Comparison of ENCODE assay signal across 21 cellular contexts in genomic region chr10:523925-524324, GRCh38.
"Had no signal": no experiment of that assay in that cellular context is flagged by ENCODE, and none has a peak within 500 bp of the region (broad histone marks: within the 10 kb centered on the region; RNA-seq: fewer than 3 reads in every experiment).

No MANE protein-coding gene starts in this region.

- H3K27ac Mint-ChIP-seq: naive thymus-derived CD4-positive, alpha-beta T cell; progenitor cell of endocrine pancreas; stimulated activated memory B cell treated with anti-CD40 and anti-IgM and Interleukin-4, amounts not matched to agents 10 μg/mL and 1 μg/mL and 100 μg/mL, for 72 hours; stimulated activated naive CD8-positive, alpha-beta T cell treated with anti-CD3 and anti-CD28 coated beads, Interleukin-15, Interleukin-2, amounts not matched to agents 100 ng/mL and 50 ng/mL, for 24 hours had no signal

- H3K4me1 ChIP-seq: upper lobe of left lung had no signal

- H3K27ac ChIP-seq: heart left ventricle, ovary, tibial artery, upper lobe of left lung, vagina had no signal

- H3K4me1 Mint-ChIP-seq: naive thymus-derived CD4-positive, alpha-beta T cell had no signal

- H3K36me3 Mint-ChIP-seq: naive thymus-derived CD4-positive, alpha-beta T cell; stimulated activated memory B cell treated with anti-CD40 and anti-IgM and Interleukin-4, amounts not matched to agents 10 μg/mL and 1 μg/mL and 100 μg/mL, for 72 hours had no signal

- H3K36me3 ChIP-seq: heart left ventricle, ovary, tibial artery, upper lobe of left lung, vagina had no signal

- DNase-seq: effector memory CD4-positive, alpha-beta T cell; heart left ventricle; hippocampal formation; left colon; left ventricle myocardium superior; mesendoderm; naive thymus-derived CD4-positive, alpha-beta T cell; nucleus accumbens; right cardiac atrium; stimulated activated CD4-positive, alpha-beta T cell treated with anti-CD3 and anti-CD28 coated beads, Interleukin-15, amount 100 ng/mL, for 24 hours; stimulated activated CD4-positive, alpha-beta T cell treated with anti-CD3 and anti-CD28 coated beads, Interleukin-1b, Interleukin-23, amount 100 ng/mL, for 48 hours; stimulated activated CD4-positive, alpha-beta T cell treated with anti-CD3 and anti-CD28 coated beads, Interleukin-4, amount 100 ng/mL, for 24 hours had no signal

- H3K9me3 Mint-ChIP-seq: naive thymus-derived CD4-positive, alpha-beta T cell; neural crest cell; stimulated activated memory B cell treated with anti-CD40 and anti-IgM and Interleukin-4, amounts not matched to agents 10 μg/mL and 1 μg/mL and 100 μg/mL, for 72 hours; stimulated activated naive CD8-positive, alpha-beta T cell treated with anti-CD3 and anti-CD28 coated beads, Interleukin-15, Interleukin-2, amounts not matched to agents 100 ng/mL and 50 ng/mL, for 24 hours had no signal

- ATAC-seq: esophagus mucosa; heart left ventricle; left colon; left ventricle myocardium superior; naive thymus-derived CD4-positive, alpha-beta T cell; right cardiac atrium; stimulated activated memory B cell treated with anti-CD40 and anti-IgM and Interleukin-4, amounts not matched to agents 10 μg/mL and 1 μg/mL and 100 μg/mL, for 72 hours had no signal

- H3K4me3 ChIP-seq: heart left ventricle, ovary, tibial artery, upper lobe of left lung, vagina had no signal

- H3K27me3 ChIP-seq: heart left ventricle, ovary, tibial artery, upper lobe of left lung, vagina had no signal

- H3K4me3 Mint-ChIP-seq: naive thymus-derived CD4-positive, alpha-beta T cell; neural crest cell; stimulated activated memory B cell treated with anti-CD40 and anti-IgM and Interleukin-4, amounts not matched to agents 10 μg/mL and 1 μg/mL and 100 μg/mL, for 72 hours; stimulated activated naive CD8-positive, alpha-beta T cell treated with anti-CD3 and anti-CD28 coated beads, Interleukin-15, Interleukin-2, amounts not matched to agents 100 ng/mL and 50 ng/mL, for 24 hours had no signal

- H3K27me3 Mint-ChIP-seq: progenitor cell of endocrine pancreas had no signal

- H3K9me3 ChIP-seq: heart left ventricle, ovary, tibial artery, upper lobe of left lung, vagina had no signal
